In genomic region chr1:55869050-55869449, GRCh38 we compare ENCODE assay signal across 13 cellular contexts.
DNase-seq lines count a peak whose midpoint lies in the region; ATAC-seq and TF ChIP-seq lines count a peak whose summit lies in the region.
"Had no signal": no experiment of that assay in that cellular context is flagged by ENCODE, and none has a peak within 500 bp of the region (broad histone marks: within the 10 kb centered on the region; RNA-seq: fewer than 3 reads in every experiment).

No MANE protein-coding gene starts in this region.

- intact Hi-C loops in gastrocnemius medialis (cut with DNase I; ENCODE audit: low total_unique reads): no loop called here

- no peak overlapping the region for H2AFZ ChIP-seq in osteoblast (ENCODE audit: low read length)

- peak overlapping the region; percentile 9 for H3K27ac ChIP-seq in osteoblast (ENCODE audit: low read depth, low read length)
- H3K27ac ChIP-seq in gastrocnemius medialis: no peak overlapping the region
- no peak overlapping the region for H3K27ac ChIP-seq in WERI-Rb-1
- H3K27ac ChIP-seq: KMS-11 had no signal

- DNase-seq in AG20443 (ENCODE audit: low spot score): peak; percentile 50
- DNase-seq in NCI-H2107 treated with DMSO at 0.1 percent for 48 hours (lab: John Stamatoyannopoulos, UW; ENCODE audit: unreplicated experiment): peak; percentile 89
- peak; percentile 49 for DNase-seq in ecto neural progenitor cell (ENCODE audit: low spot score)
- peak; percentile 79 for DNase-seq in osteoblast (ENCODE audit: insufficient read length, low spot score, missing footprints)
- DNase-seq in nucleus accumbens (lab: John Stamatoyannopoulos, UW): no peak
- DNase-seq in gastrocnemius medialis: no peak
- DNase-seq in WERI-Rb-1: no peak
- DNase-seq: activated CD8-positive, alpha-beta memory T cell treated with anti-CD3 and anti-CD28 coated beads, Interleukin-2, amount 10 ng/mL, durations not matched to agents 7 days and 5 days; effector CD8-positive, alpha-beta T cell; NCI-H2171 had no signal

- ATAC-seq in GM21390 (IDR thresholded peaks at IDR 0.05; ENCODE audit: unreplicated experiment) (no peak), gastrocnemius medialis (no peak)
- ATAC-seq: activated CD8-positive, alpha-beta memory T cell treated with anti-CD3 and anti-CD28 coated beads, Interleukin-2, amount 10 ng/mL, durations not matched to agents 7 days and 5 days; left colon had no signal

- no peak for TF ChIP-seq POLR2A in gastrocnemius medialis (IDR thresholded peaks at IDR 0.05)

- TF ChIP-seq CTCF in osteoblast (IDR thresholded peaks at IDR 0.05; ENCODE audit: extremely low read depth, low read depth, low read length) (no peak), gastrocnemius medialis (IDR thresholded peaks at IDR 0.05 in 4 of 5, conservative IDR thresholded peaks at IDR 0.05 in 1 of 5) (no peak), WERI-Rb-1 (IDR thresholded peaks at IDR 0.05; ENCODE audit: low read depth, low read length) (no peak)

- H3K4me1 ChIP-seq in osteoblast (ENCODE audit: insufficient read depth, low read length) (peaks cover 22% of the 10 kb centered on the region), gastrocnemius medialis (peaks cover 5 to 32% of the 10 kb centered on the region in 2 donors)

- no peaks in the 10 kb centered on the region for H4K20me1 ChIP-seq in osteoblast (ENCODE audit: insufficient read depth, low read length)

- no peaks in the 10 kb centered on the region for H3K79me2 ChIP-seq in osteoblast (ENCODE audit: insufficient read depth, low read length)

- no peaks in the 10 kb centered on the region for H3K36me3 ChIP-seq in osteoblast (ENCODE audit: insufficient read depth, low read length)
- H3K36me3 ChIP-seq in gastrocnemius medialis: no peaks in the 10 kb centered on the region
- H3K36me3 ChIP-seq in WERI-Rb-1: no peaks in the 10 kb centered on the region

- H3K4me3 ChIP-seq in osteoblast (ENCODE audit: insufficient read depth, low read length): no peak overlapping the region
- H3K4me3 ChIP-seq in gastrocnemius medialis: no peak overlapping the region
- H3K4me3 ChIP-seq in WERI-Rb-1 (ENCODE audit: low read depth, low read length): no peak overlapping the region

- no peak overlapping the region for H3K4me2 ChIP-seq in osteoblast (ENCODE audit: insufficient read depth, low read length)
- H3K4me2 ChIP-seq: KMS-11 had no signal

- H3K9me3 ChIP-seq in osteoblast (ENCODE audit: low read depth, low read length) (no peaks in the 10 kb centered on the region), gastrocnemius medialis (no peaks in the 10 kb centered on the region), WERI-Rb-1 (ENCODE audit: severe bottlenecking) (no peaks in the 10 kb centered on the region)

- in situ Hi-C loops in gastrocnemius medialis (cut with MboI; ENCODE audit: low sequenced_read_pairs in 4 of 4): no loop called here

- H3K27me3 ChIP-seq in osteoblast (ENCODE audit: insufficient read depth, low read length): no peaks in the 10 kb centered on the region
- H3K27me3 ChIP-seq in gastrocnemius medialis: no peaks in the 10 kb centered on the region
- H3K27me3 ChIP-seq in WERI-Rb-1 (ENCODE audit: insufficient read depth, low read depth, severe bottlenecking): no peaks in the 10 kb centered on the region

Comparison
In these comparisons a context has a peak if more than half of its experiments do, and no peak if none do; other contexts are left out.
1. DNase-seq: peak in AG20443 (single experiment), NCI-H2107 treated with DMSO at 0.1 percent for 48 hours (single experiment), ecto neural progenitor cell (single experiment) and osteoblast (single experiment); none in nucleus accumbens (0 of 56), gastrocnemius medialis (0 of 2) and WERI-Rb-1 (single experiment).